ENCODE assay signal across 1 cellular context in genomic region chr17:57113656-57114055, GRCh38.
TF ChIP-seq lines count a peak whose summit lies in the region.

No MANE protein-coding gene starts in this region.

TF ChIP-seq in HepG2, 621 proteins besides CTCF, POLR2A, EP300 and RAD21 (continued from another document):
- TF ChIP-seq KDM2A (CRISPR knock-in tag; IDR thresholded peaks at IDR 0.05; ENCODE audit: borderline replicate concordance, low read depth): no peak
- TF ChIP-seq DBP (CRISPR knock-in tag; IDR thresholded peaks at IDR 0.05; ENCODE audit: not compliant biosample characterization): peak; percentile 67
- no peak for TF ChIP-seq ZNF619 (CRISPR knock-in tag; IDR thresholded peaks at IDR 0.05)
- no peak for TF ChIP-seq CBX5 (CRISPR knock-in tag; IDR thresholded peaks at IDR 0.05; ENCODE audit: borderline replicate concordance)
- no peak for TF ChIP-seq FOSL2 (CRISPR knock-in tag; IDR thresholded peaks at IDR 0.05)
- no peak for TF ChIP-seq MAFG (CRISPR knock-in tag; IDR thresholded peaks at IDR 0.05)
- TF ChIP-seq NFE2L1 (CRISPR knock-in tag; IDR thresholded peaks at IDR 0.05; ENCODE audit: borderline replicate concordance): no peak
- TF ChIP-seq ZFYVE20 (CRISPR knock-in tag; IDR thresholded peaks at IDR 0.05; ENCODE audit: borderline replicate concordance, low read depth): no peak
- 0 out of 2 replicates have a peak, but pooled peaks have one; percentile 34 for TF ChIP-seq REXO4 (CRISPR knock-in tag; IDR thresholded peaks at IDR 0.05; ENCODE audit: borderline replicate concordance)
- TF ChIP-seq DRAP1 (CRISPR knock-in tag; IDR thresholded peaks at IDR 0.05): no peak
- no peak for TF ChIP-seq RNF219 (CRISPR knock-in tag; IDR thresholded peaks at IDR 0.05)
TF ChIP-seq in HepG2: peak in this region for 33.
